Comparison of ENCODE assay signal across 25 cellular contexts in genomic region chr14:36724162-36724561, GRCh38.
"Had no signal": no experiment of that assay in that cellular context is flagged by ENCODE, and none has a peak within 500 bp of the region (broad histone marks: within the 10 kb centered on the region; RNA-seq: fewer than 3 reads in every experiment).

No MANE protein-coding gene starts in this region.

- H3K36me3 ChIP-seq: adrenal gland had no signal

- H3K27ac ChIP-seq: adrenal gland, SK-N-MC, VCaP had no signal

- ATAC-seq: activated CD4-positive, alpha-beta T cell treated with anti-CD3 and anti-CD28 coated beads for 36 hours; activated CD8-positive, alpha-beta T cell treated with anti-CD3 and anti-CD28 coated beads for 36 hours; Panc1; Right ventricle myocardium inferior had no signal

- H3K4me1 ChIP-seq: adrenal gland had no signal

- H3K27me3 ChIP-seq: adrenal gland had no signal

- H3K27me3 Mint-ChIP-seq: activated CD8-positive, alpha-beta T cell treated with anti-CD3 and anti-CD28 coated beads for 36 hours; activated naive CD8-positive, alpha-beta T cell treated with anti-CD3 and anti-CD28 coated beads, Interleukin-2, amount 10 ng/mL, durations not matched to agents 7 days and 5 days had no signal

- H3K27ac Mint-ChIP-seq: activated CD4-positive, alpha-beta T cell treated with anti-CD3 and anti-CD28 coated beads for 36 hours; activated CD8-positive, alpha-beta T cell treated with anti-CD3 and anti-CD28 coated beads for 36 hours; activated naive CD8-positive, alpha-beta T cell treated with anti-CD3 and anti-CD28 coated beads, Interleukin-2, amount 10 ng/mL, durations not matched to agents 7 days and 5 days had no signal

- H3K9me3 Mint-ChIP-seq: activated naive CD8-positive, alpha-beta T cell treated with anti-CD3 and anti-CD28 coated beads, Interleukin-2, amount 10 ng/mL, durations not matched to agents 7 days and 5 days had no signal

- H3K4me3 Mint-ChIP-seq: activated CD4-positive, alpha-beta T cell treated with anti-CD3 and anti-CD28 coated beads for 36 hours; activated CD8-positive, alpha-beta T cell treated with anti-CD3 and anti-CD28 coated beads for 36 hours; activated naive CD8-positive, alpha-beta T cell treated with anti-CD3 and anti-CD28 coated beads, Interleukin-2, amount 10 ng/mL, durations not matched to agents 7 days and 5 days had no signal

- H3K9me3 ChIP-seq: adrenal gland had no signal

- H3K36me3 Mint-ChIP-seq: activated naive CD8-positive, alpha-beta T cell treated with anti-CD3 and anti-CD28 coated beads, Interleukin-2, amount 10 ng/mL, durations not matched to agents 7 days and 5 days had no signal

- H3K4me1 Mint-ChIP-seq: activated CD4-positive, alpha-beta T cell treated with anti-CD3 and anti-CD28 coated beads for 36 hours; activated naive CD8-positive, alpha-beta T cell treated with anti-CD3 and anti-CD28 coated beads, Interleukin-2, amount 10 ng/mL, durations not matched to agents 7 days and 5 days had no signal

- H3K4me3 ChIP-seq: adrenal gland, SK-N-MC had no signal

- DNase-seq: activated CD4-positive, alpha-beta T cell treated with anti-CD3 and anti-CD28 coated beads for 36 hours; activated CD8-positive, alpha-beta memory T cell treated with anti-CD3 and anti-CD28 coated beads, Interleukin-2, amount 50 U/mL, for 48 hours; activated CD8-positive, alpha-beta T cell treated with anti-CD3 and anti-CD28 coated beads for 36 hours; activated naive CD4-positive, alpha-beta T cell treated with anti-CD3 and anti-CD28 coated beads, Interleukin-2, amount 50 U/mL, for 16 hours; activated naive CD8-positive, alpha-beta T cell treated with anti-CD3 and anti-CD28 coated beads, Interleukin-2, amount 10 ng/mL, durations not matched to agents 7 days and 5 days; activated T-cell treated with anti-CD3 and anti-CD28 coated beads, Interleukin-2, amount 50 U/mL, for 1 hour; adrenal gland; anterior cingulate cortex; Kasumi-1; NCI-H1048; NCI-H146; NCI-H187 treated with DMSO at 0.1 percent for 48 hours; NCI-H2081 treated with DMSO at 0.1 percent for 48 hours; NCI-H2171; NCI-H2227 treated with DMSO at 0.1 percent for 48 hours; NCI-H446 treated with DMSO at 0.1 percent for 48 hours; NCI-H524 treated with DMSO at 0.1 percent for 48 hours; NCI-H82; NK-92 treated with Interleukin-12 subunit alpha and Interleukin-12 subunit beta, amount 100 ng/mL, for 24 hours; RPMI8226; T-helper 1 cell had no signal
